In genomic region chr2:223273995-223274394, GRCh38 we compare ENCODE assay signal across 23 cellular contexts.
"Had no signal": no experiment of that assay in that cellular context is flagged by ENCODE, and none has a peak within 500 bp of the region (broad histone marks: within the 10 kb centered on the region; RNA-seq: fewer than 3 reads in every experiment).

No MANE protein-coding gene starts in this region.

- H3K4me1 ChIP-seq: colonic mucosa, esophagus squamous epithelium, gastrocnemius medialis, heart right ventricle, left lung, lower lobe of right lung had no signal

- H3K36me3 ChIP-seq: colonic mucosa, esophagus squamous epithelium, gastrocnemius medialis, heart right ventricle, left lung, lower lobe of right lung had no signal

- DNase-seq: colonic mucosa; cortex of kidney; effector CD8-positive, alpha-beta T cell; effector memory CD8-positive, alpha-beta T cell; endodermal cell; erythroblast; esophagus squamous epithelium; foreskin fibroblast; foreskin melanocyte; gastrocnemius medialis; glutamatergic neuron; head of caudate nucleus; heart right ventricle; hippocampal formation; left cardiac atrium; left lung; left ventricle myocardium superior; lower lobe of right lung; mesenchymal stem cell; mucosa of descending colon; naive B cell had no signal

- ATAC-seq: effector memory CD8-positive, alpha-beta T cell; esophagus mucosa; gastrocnemius medialis; heart right ventricle; left cardiac atrium; left lung; left ventricle myocardium superior; lower lobe of right lung; mucosa of descending colon had no signal

- H3K27me3 ChIP-seq: colonic mucosa, esophagus squamous epithelium, gastrocnemius medialis, heart right ventricle, left lung had no signal

- H3K4me3 ChIP-seq: colonic mucosa, esophagus squamous epithelium, gastrocnemius medialis, heart right ventricle, left lung, lower lobe of right lung, mucosa of descending colon had no signal

- H3K9me3 ChIP-seq: colonic mucosa, esophagus squamous epithelium, gastrocnemius medialis, heart right ventricle, left lung, lower lobe of right lung, mucosa of descending colon had no signal

- H3K27ac ChIP-seq: colonic mucosa, epithelial cell of prostate, esophagus squamous epithelium, gastrocnemius medialis, heart right ventricle, left lung, lower lobe of right lung had no signal
